In genomic region chr14:94601961-94602391, GRCh38 we compare ENCODE assay signal across 8 cellular contexts. TPM values are rescaled to one million over a fixed set of nuclear protein-coding genes. Genes with fewer than 3 reads are reported as not detected.
DNase-seq lines count a peak whose midpoint lies in the region; ATAC-seq lines count a peak whose summit lies in the region.
"Had no signal": no experiment of that assay in that cellular context is flagged by ENCODE, and none has a peak within 500 bp of the region (broad histone marks: within the 10 kb centered on the region; RNA-seq: fewer than 3 reads in every experiment).

No MANE protein-coding gene starts in this region.

- no peaks in the 10 kb centered on the region for H3K27me3 ChIP-seq in aorta (ENCODE audit: control insufficient read depth in 1 of 2, insufficient read depth in 2 of 2, low read length in 1 of 2)

- no peak overlapping the region for H3K4me3 ChIP-seq in aorta (ENCODE audit: low read length in 2 of 2)

- peaks cover 2 to 4% of the 10 kb centered on the region in 2 donors for H3K4me1 ChIP-seq in aorta (ENCODE audit: control insufficient read depth in 1 of 2, insufficient read depth in 2 of 2, low read length in 2 of 2)

- peak overlapping the region; percentile 92 for H3K27ac ChIP-seq in epithelial cell of prostate
- H3K27ac ChIP-seq in aorta (ENCODE audit: low read depth in 1 of 2, low read length in 2 of 2), result peak overlapping the region in 1 of 2 donors; percentile 77

- ATAC-seq in aorta (ENCODE audit: low FRiP score) (peak; percentile 88), GM21717 (IDR thresholded peaks at IDR 0.05; ENCODE audit: unreplicated experiment) (no peak)

- no peaks in the 10 kb centered on the region for H3K36me3 ChIP-seq in aorta (ENCODE audit: control insufficient read depth in 1 of 2, insufficient read depth in 2 of 2, low read length in 1 of 2)

- whole genome bisulfite sequencing in aorta, 2 donors, result 3 to 4% methylated on average over 6 of the region's 6 CpGs

- intact Hi-C loops in aorta (cut with DNase I), result no loop called here

- no peaks in the 10 kb centered on the region for H3K9me3 ChIP-seq in aorta (ENCODE audit: control insufficient read depth, low read length)

- DNase-seq in NCI-H460 (ENCODE audit: extremely low read depth, low read depth), result peak; percentile 38
- DNase-seq in epithelial cell of prostate (ENCODE audit: low read depth, low spot score), result peak; percentile 44
- DNase-seq in midbrain (lab: John Stamatoyannopoulos, UW), result peak; percentile 51
- peak; percentile 79 to 85 for DNase-seq in aorta
- no peak for DNase-seq in activated CD8-positive, alpha-beta memory T cell treated with anti-CD3 and anti-CD28 coated beads for 24 hours
- DNase-seq in stimulated activated CD4-positive, alpha-beta T cell treated with anti-CD3 and anti-CD28 coated beads, Interleukin-4, amount 100 ng/mL, for 1 hour, result no peak
- DNase-seq: HFFc6 had no signal

RNA-seq across cellular contexts. Expression of gene SERPINA3, which starts 10.2 kb away (rescaled TPM):
- total RNA-seq in NCI-H460 (2014; rRNA removed; shearing (Covaris generic)), result not detected in 2 replicates
- not detected in 2 replicates for polyA plus RNA-seq in NCI-H460 (2014; cell fraction: nucleus; rRNA removed)
- 100 to 1,000 TPM; 200 to 220 TPM for total RNA-seq in aorta
- polyA plus RNA-seq in aorta, result 100 to 1,000 TPM in 1 of 2 donors, 10 to 100 TPM in 1; 53.2 to 117 TPM
- total RNA-seq: HFFc6 had no signal

RNA-seq across cellular contexts. Expression of gene SERPINA5, which starts 20.8 kb away (rescaled TPM):
- 0.15 TPM in 1 of 2 replicates, not detected in the other for total RNA-seq in NCI-H460 (2014; rRNA removed; shearing (Covaris generic))
- polyA plus RNA-seq in NCI-H460 (2014; cell fraction: nucleus; rRNA removed), result not detected in 2 replicates
- 1 to 10 TPM; 2.3 to 9.0 TPM for total RNA-seq in aorta
- polyA plus RNA-seq in aorta, result under 1 TPM in 1 of 2 donors, not detected in 1; 0.13 TPM
- total RNA-seq: HFFc6 had no signal

RNA-seq across cellular contexts. Expression of gene SERPINA4, which starts 40.7 kb away (rescaled TPM):
- not detected in 2 replicates for total RNA-seq in NCI-H460 (2014; rRNA removed; shearing (Covaris generic))
- polyA plus RNA-seq in NCI-H460 (2014; cell fraction: nucleus; rRNA removed), result not detected in 2 replicates
- not detected for total RNA-seq in aorta
- not detected for polyA plus RNA-seq in aorta
- total RNA-seq: HFFc6 had no signal

Comparison
In these comparisons a context has a peak if more than half of its experiments do, and no peak if none do; other contexts are left out.
1. DNase-seq: peak in NCI-H460 (single experiment), epithelial cell of prostate (single experiment), midbrain (single experiment) and aorta (2 of 2); none in activated CD8-positive, alpha-beta memory T cell treated with anti-CD3 and anti-CD28 coated beads for 24 hours (single experiment) and stimulated activated CD4-positive, alpha-beta T cell treated with anti-CD3 and anti-CD28 coated beads, Interleukin-4, amount 100 ng/mL, for 1 hour (single experiment).
2. RNA of gene SERPINA3, which starts 10.2 kb away (total RNA-seq): 200 to 220 TPM in aorta; not detected in NCI-H460; every median in the first group is over 100 times any median in the second.